In the genomic region with DNA sequence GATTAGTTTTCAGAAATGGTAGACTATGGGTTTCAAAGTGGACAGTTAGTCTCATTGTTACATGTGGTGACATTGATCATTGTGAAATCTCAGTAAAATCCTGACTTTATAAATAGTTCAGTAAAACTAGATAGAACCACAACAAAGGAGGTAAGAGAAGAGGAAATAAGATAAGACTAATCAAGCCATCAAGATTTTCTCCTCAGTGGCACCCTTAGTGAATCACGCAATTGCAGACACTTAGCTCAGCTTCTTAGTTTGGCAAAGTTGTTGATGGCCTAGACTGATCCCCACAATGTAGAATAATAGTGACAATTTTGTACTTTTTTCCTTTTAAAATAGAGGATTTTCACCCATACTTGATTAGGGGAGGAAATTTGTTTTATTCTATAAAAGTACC, we compare ENCODE assay signal across 28 cellular contexts.
DNase-seq lines count a peak whose midpoint lies in the region; ATAC-seq and TF ChIP-seq lines count a peak whose summit lies in the region.
"Had no signal": no experiment of that assay in that cellular context is flagged by ENCODE, and none has a peak within 500 bp of the region (broad histone marks: within the 10 kb centered on the region; RNA-seq: fewer than 3 reads in every experiment).

No MANE protein-coding gene starts in this region.

- H3K4me1 Mint-ChIP-seq in activated CD4-positive, alpha-beta memory T cell treated with anti-CD3 and anti-CD28 coated beads, Interleukin-2, amount 10 ng/mL, durations not matched to agents 7 days and 5 days: no peaks in the 10 kb centered on the region
- H3K4me1 Mint-ChIP-seq: B cell; CD14-positive monocyte; CD4-positive, CD25-positive, alpha-beta regulatory T cell; CD8-positive, alpha-beta memory T cell had no signal

- no peak for TF ChIP-seq CTCF in DND-41 (IDR thresholded peaks at IDR 0.05; ENCODE audit: borderline replicate concordance, extremely low read depth, low read length, poor library complexity, severe bottlenecking)
- no peak for TF ChIP-seq CTCF in Loucy (conservative IDR thresholded peaks at IDR 0.05; ENCODE audit: low read length)

- no peak for DNase-seq in DND-41
- no peak for DNase-seq in activated CD4-positive, alpha-beta memory T cell treated with anti-CD3 and anti-CD28 coated beads, Interleukin-2, amount 10 ng/mL, durations not matched to agents 7 days and 5 days
- DNase-seq in stimulated activated CD8-positive, alpha-beta memory T cell treated with anti-CD3 and anti-CD28 coated beads, Interleukin-4, amount 100 ng/mL, for 48 hours: no peak
- DNase-seq: 8988T; ACHN; AML-193; C1 segment of cervical spinal cord; Caco-2; Calu3; CD4-positive, alpha-beta memory T cell; CD4-positive, alpha-beta T cell; CD4-positive, CD25-positive, alpha-beta regulatory T cell; CD8-positive, alpha-beta memory T cell; CD8-positive, alpha-beta T cell; COR-L47; DMS 273 treated with DMSO at 0.1 percent for 48 hours; DMS153; DMS53; DMS79; EL had no signal

- H3K4me3 Mint-ChIP-seq in activated CD4-positive, alpha-beta memory T cell treated with anti-CD3 and anti-CD28 coated beads, Interleukin-2, amount 10 ng/mL, durations not matched to agents 7 days and 5 days: no peak overlapping the region
- H3K4me3 Mint-ChIP-seq: B cell; CD14-positive monocyte; CD4-positive, alpha-beta memory T cell; CD4-positive, alpha-beta T cell; CD4-positive, CD25-positive, alpha-beta regulatory T cell; CD8-positive, alpha-beta memory T cell; CD8-positive, alpha-beta T cell had no signal

- H2AFZ ChIP-seq in DND-41 (ENCODE audit: low read depth, low read length) (no peak overlapping the region), Loucy (ENCODE audit: low read length) (0 out of 2 replicates have a peak overlapping the region, but pooled peaks have one; percentile 7)

- H3K4me2 ChIP-seq in DND-41 (ENCODE audit: insufficient read depth, low read length): no peak overlapping the region
- no peak overlapping the region for H3K4me2 ChIP-seq in Loucy (ENCODE audit: low read depth, low read length, poor library complexity, severe bottlenecking)
- H3K4me2 ChIP-seq: A549, BLaER1 had no signal

- H3K9ac ChIP-seq in DND-41 (ENCODE audit: low read depth, low read length) (no peak overlapping the region), Loucy (ENCODE audit: low read depth, low read length, poor library complexity, severe bottlenecking) (no peak overlapping the region)
- H3K9ac ChIP-seq: BLaER1; BLaER1 treated with 17β-estradiol and CSF1 and Interleukin-3, amounts not matched to agents 10 nM and 100 nM had no signal

- no peaks in the 10 kb centered on the region for H3K36me3 Mint-ChIP-seq in activated CD4-positive, alpha-beta memory T cell treated with anti-CD3 and anti-CD28 coated beads, Interleukin-2, amount 10 ng/mL, durations not matched to agents 7 days and 5 days (ENCODE audit: low read depth)
- H3K36me3 Mint-ChIP-seq: CD14-positive monocyte; CD4-positive, alpha-beta memory T cell; CD4-positive, CD25-positive, alpha-beta regulatory T cell; CD8-positive, alpha-beta memory T cell; CD8-positive, alpha-beta T cell had no signal

- no peaks in the 10 kb centered on the region for H3F3A ChIP-seq in Loucy (ENCODE audit: low read depth)

- CTCF ChIA-PET in activated CD4-positive, alpha-beta memory T cell treated with anti-CD3 and anti-CD28 coated beads, Interleukin-2, amount 10 ng/mL, durations not matched to agents 7 days and 5 days (lab: Charles Lee): no interaction called here

- H4K20me1 ChIP-seq in DND-41 (ENCODE audit: insufficient read depth, low read length) (no peaks in the 10 kb centered on the region), Loucy (ENCODE audit: insufficient read depth, low read length, poor library complexity, severe bottlenecking) (no peaks in the 10 kb centered on the region)
- H4K20me1 ChIP-seq: BLaER1; BLaER1 treated with 17β-estradiol and CSF1 and Interleukin-3, amounts not matched to agents 10 nM and 100 nM had no signal

- no peaks in the 10 kb centered on the region for H3K79me2 ChIP-seq in DND-41 (ENCODE audit: insufficient read depth, low read length)
- H3K79me2 ChIP-seq in Loucy (ENCODE audit: insufficient read depth, low read length): no peaks in the 10 kb centered on the region

- no peaks in the 10 kb centered on the region for H3K36me3 ChIP-seq in DND-41 (ENCODE audit: insufficient read depth, low read length)
- H3K36me3 ChIP-seq in Loucy (ENCODE audit: insufficient read depth, low read length): no peaks in the 10 kb centered on the region
- H3K36me3 ChIP-seq: BE2C; BLaER1; BLaER1 treated with 17β-estradiol and CSF1 and Interleukin-3, amounts not matched to agents 10 nM and 100 nM had no signal

- no peaks in the 10 kb centered on the region for H3K9me2 ChIP-seq in Loucy (replicated peaks; ENCODE audit: low read depth, low read length)

- H3K4me1 ChIP-seq in DND-41 (ENCODE audit: insufficient read depth, low read length): no peaks in the 10 kb centered on the region
- peaks cover 11% of the 10 kb centered on the region for H3K4me1 ChIP-seq in Loucy (ENCODE audit: insufficient read depth, low read length, poor library complexity, severe bottlenecking)
- H3K4me1 ChIP-seq: A549, BLaER1, Caco-2 had no signal

- no peak overlapping the region for H3K27ac ChIP-seq in DND-41 (ENCODE audit: low read length)
- H3K27ac ChIP-seq: A549, BLaER1, C4-2B had no signal

- H3K4me3 ChIP-seq in DND-41 (ENCODE audit: low read depth in 1 of 2, low read length in 2 of 2) (no peak overlapping the region), Loucy (ENCODE audit: low read length, poor library complexity, severe bottlenecking) (no peak overlapping the region)
- H3K4me3 ChIP-seq: A549; BLaER1; BLaER1 treated with 17β-estradiol and CSF1 and Interleukin-3, amounts not matched to agents 10 nM and 100 nM had no signal

- POLR2A ChIA-PET in activated CD4-positive, alpha-beta memory T cell treated with anti-CD3 and anti-CD28 coated beads, Interleukin-2, amount 10 ng/mL, durations not matched to agents 7 days and 5 days (lab: Charles Lee): no interaction called here

- no peak overlapping the region for H3K27ac Mint-ChIP-seq in activated CD4-positive, alpha-beta memory T cell treated with anti-CD3 and anti-CD28 coated beads, Interleukin-2, amount 10 ng/mL, durations not matched to agents 7 days and 5 days
- H3K27ac Mint-ChIP-seq: B cell; CD14-positive monocyte; CD4-positive, alpha-beta memory T cell; CD4-positive, alpha-beta T cell; CD4-positive, CD25-positive, alpha-beta regulatory T cell; CD8-positive, alpha-beta memory T cell; CD8-positive, alpha-beta T cell had no signal

- H3K27me3 Mint-ChIP-seq in activated CD4-positive, alpha-beta memory T cell treated with anti-CD3 and anti-CD28 coated beads, Interleukin-2, amount 10 ng/mL, durations not matched to agents 7 days and 5 days: peaks cover 1% of the 10 kb centered on the region
- H3K27me3 Mint-ChIP-seq: B cell; CD4-positive, CD25-positive, alpha-beta regulatory T cell; CD8-positive, alpha-beta memory T cell had no signal

- H3K9me3 ChIP-seq in DND-41 (ENCODE audit: insufficient read depth, low read length, severe bottlenecking) (no peaks in the 10 kb centered on the region), Loucy (ENCODE audit: insufficient read depth, low read depth, low read length) (no peaks in the 10 kb centered on the region)
- H3K9me3 ChIP-seq: A549; BE2C; BLaER1; BLaER1 treated with 17β-estradiol and CSF1 and Interleukin-3, amounts not matched to agents 10 nM and 100 nM; Caco-2 had no signal

- H3K9me3 Mint-ChIP-seq in activated CD4-positive, alpha-beta memory T cell treated with anti-CD3 and anti-CD28 coated beads, Interleukin-2, amount 10 ng/mL, durations not matched to agents 7 days and 5 days: no peaks in the 10 kb centered on the region
- H3K9me3 Mint-ChIP-seq: CD4-positive, alpha-beta T cell; CD8-positive, alpha-beta T cell had no signal

- peak; percentile 50; the same call in 1 of the 3 replicates for ATAC-seq in DND-41 (ENCODE audit: insufficient read depth, low read depth)
- ATAC-seq: A549; CD8-positive, alpha-beta T cell had no signal

- H3K27me3 ChIP-seq in DND-41 (ENCODE audit: insufficient read depth, low read length, poor library complexity) (no peaks in the 10 kb centered on the region), Loucy (ENCODE audit: insufficient read depth, low read length, poor library complexity, severe bottlenecking) (no peaks in the 10 kb centered on the region)
- H3K27me3 ChIP-seq: BE2C; BLaER1; BLaER1 treated with 17β-estradiol and CSF1 and Interleukin-3, amounts not matched to agents 10 nM and 100 nM had no signal
